7 cellular contexts compared by ENCODE assay signal in genomic region chr9:19441730-19442129, GRCh38. TPM values are rescaled to one million over a fixed set of nuclear protein-coding genes. Genes with fewer than 3 reads are reported as not detected.
A peak's percentile ranks its signal among the peaks of the same experiment; 100 is the strongest.
DNase-seq lines count a peak whose midpoint lies in the region; ATAC-seq and TF ChIP-seq lines count a peak whose summit lies in the region.

No MANE protein-coding gene starts in this region.

- no peak overlapping the region for H3K4me3 ChIP-seq in Karpas-422 (ENCODE audit: low read length)
- H3K4me3 ChIP-seq in esophagus squamous epithelium: peak overlapping the region in 1 of 4 donors; percentile 9

- WGBS in esophagus squamous epithelium, 2 donors: 50 to 57% methylated on average over 4 of the region's 4 CpGs

- no peaks in the 10 kb centered on the region for H3K27me3 Mint-ChIP-seq in natural killer cell (ENCODE audit: low read depth in 2 of 2)

- H3K79me2 ChIP-seq in Karpas-422 (ENCODE audit: low read length): no peaks in the 10 kb centered on the region

- peak overlapping the region; percentile 72 for H3K4me3 Mint-ChIP-seq in natural killer cell

- ATAC-seq in GM18870 (IDR thresholded peaks at IDR 0.05; ENCODE audit: unreplicated experiment) (peak; percentile 92), GM21825 (IDR thresholded peaks at IDR 0.05; ENCODE audit: unreplicated experiment) (peak; percentile 89), natural killer cell (peak; percentile 58 to 64 (median 61))

- H3K9me3 ChIP-seq in Karpas-422 (ENCODE audit: low read length) (no peaks in the 10 kb centered on the region), esophagus squamous epithelium (no peaks in the 10 kb centered on the region)

- H3K4me2 ChIP-seq in Karpas-422 (ENCODE audit: low read depth, low read length, poor library complexity, severe bottlenecking): peak overlapping the region; percentile 30

- no peak for TF ChIP-seq POLR2A in esophagus squamous epithelium (IDR thresholded peaks at IDR 0.05)

- H3K27me3 ChIP-seq in Karpas-422 (ENCODE audit: low read length) (no peaks in the 10 kb centered on the region), esophagus squamous epithelium (no peaks in the 10 kb centered on the region)

- no peak for DNase-seq in Karpas-422
- DNase-seq in natural killer cell: no peak
- DNase-seq in NCI-H1092 (lab: John Stamatoyannopoulos, UW): no peak
- no peak for DNase-seq in esophagus squamous epithelium (lab: John Stamatoyannopoulos, UW)
- no peak for DNase-seq in SHP77 (lab: John Stamatoyannopoulos, UW)

- no peak for TF ChIP-seq CTCF in natural killer cell (IDR thresholded peaks at IDR 0.05)
- TF ChIP-seq CTCF in esophagus squamous epithelium (IDR thresholded peaks at IDR 0.05): no peak

- no peaks in the 10 kb centered on the region for H3K9me2 ChIP-seq in Karpas-422 (replicated peaks; ENCODE audit: insufficient read depth, low read length)

- intact Hi-C loops in natural killer cell (cut with micrococcal nuclease): no loop called here
- intact Hi-C loops in esophagus squamous epithelium (cut with DNase I): no loop called here

- H3K9ac ChIP-seq in Karpas-422 (ENCODE audit: low read length): peak overlapping the region; percentile 29

- no peaks in the 10 kb centered on the region for H4K20me1 ChIP-seq in Karpas-422 (ENCODE audit: insufficient read depth, low read depth, low read length)

- no peaks in the 10 kb centered on the region for H3K36me3 Mint-ChIP-seq in natural killer cell

- H3K4me1 ChIP-seq in Karpas-422 (ENCODE audit: low read length) (peaks cover 7% of the 10 kb centered on the region; the same call in 1 of the 2 replicates), esophagus squamous epithelium (peaks cover 0 to 4% (median 0%) of the 10 kb centered on the region in 3 donors)

- peaks cover 6 to 9% of the 10 kb centered on the region in 2 donors for H3K4me1 Mint-ChIP-seq in natural killer cell

- no peaks in the 10 kb centered on the region for H3K9me3 Mint-ChIP-seq in natural killer cell

- H3K27ac ChIP-seq in Karpas-422 (ENCODE audit: low read length) (no peak overlapping the region), esophagus squamous epithelium (no peak overlapping the region)

- peak overlapping the region; percentile 19 to 87 for H3K27ac Mint-ChIP-seq in natural killer cell

- no peaks in the 10 kb centered on the region for H3K36me3 ChIP-seq in Karpas-422 (ENCODE audit: insufficient read depth, low read length)
- H3K36me3 ChIP-seq in esophagus squamous epithelium: peaks cover 0 to 50% (median 0%) of the 10 kb centered on the region in 3 donors

- peak overlapping the region; percentile 34 for H2AFZ ChIP-seq in Karpas-422 (ENCODE audit: low read length)

RNA-seq across cellular contexts. Expression of gene ACER2, which starts 32.9 kb away (rescaled TPM):
- total RNA-seq in Karpas-422 (2014; rRNA removed; shearing (Covaris generic); ENCODE audit: low replicate concordance): 0.87 and 1.1 TPM in 2 replicates
- total RNA-seq in natural killer cell (1 to 10 TPM in 2 of 3 donors, under 1 TPM in 1; 0.61 to 1.3 (median 1.2) TPM), esophagus squamous epithelium (1 to 10 TPM; 3.6 to 5.0 (median 3.8) TPM)
